In genomic region chr3:158863247-158863646, GRCh38 we compare ENCODE assay signal across 18 cellular contexts.
"Had no signal": no experiment of that assay in that cellular context is flagged by ENCODE, and none has a peak within 500 bp of the region (broad histone marks: within the 10 kb centered on the region; RNA-seq: fewer than 3 reads in every experiment).

No MANE protein-coding gene starts in this region.

- H3K4me1 Mint-ChIP-seq: activated B cell treated with CpG ODN at 0.5 μM for 24 hours; activated CD4-positive, alpha-beta T cell treated with anti-CD3 and anti-CD28 coated beads, Interleukin-2, amount 10 ng/mL, durations not matched to agents 24 days and 14 days; neural crest cell had no signal

- H3K27me3 Mint-ChIP-seq: activated CD4-positive, alpha-beta T cell treated with anti-CD3 and anti-CD28 coated beads, Interleukin-2, amount 10 ng/mL, durations not matched to agents 24 days and 14 days had no signal

- H3K9me3 Mint-ChIP-seq: activated B cell treated with CpG ODN at 0.5 μM for 24 hours; activated CD4-positive, alpha-beta T cell treated with anti-CD3 and anti-CD28 coated beads, Interleukin-2, amount 10 ng/mL, durations not matched to agents 24 days and 14 days; activated naive CD4-positive, alpha-beta T cell treated with anti-CD3 and anti-CD28 coated beads, Interleukin-2, amount 50 U/mL, for 72 hours; neural crest cell had no signal

- DNase-seq: activated B cell treated with CpG ODN at 0.5 μM for 24 hours; activated CD4-positive, alpha-beta T cell treated with anti-CD3 and anti-CD28 coated beads, Interleukin-2, amount 10 ng/mL, durations not matched to agents 24 days and 14 days; activated CD8-positive, alpha-beta memory T cell treated with anti-CD3 and anti-CD28 coated beads, Interleukin-2, amount 50 U/mL, for 4 hours; activated CD8-positive, alpha-beta T cell treated with anti-CD3 and anti-CD28 coated beads, Interleukin-2, amount 10 ng/mL, durations not matched to agents 7 days and 5 days; activated effector memory CD4-positive, alpha-beta T cell treated with anti-CD3 and anti-CD28 coated beads, Interleukin-2, amount 50 U/mL, for 16 hours; activated T-cell treated with anti-CD3 and anti-CD28 coated beads, Interleukin-2, amount 50 U/mL, for 48 hours; gastrocnemius medialis; heart left ventricle; left cardiac atrium; lower lobe of right lung; stimulated activated naive CD8-positive, alpha-beta T cell treated with anti-CD3 and anti-CD28 coated beads, Interleukin-15, Interleukin-2, amounts not matched to agents 100 U/mL and 50 U/mL, for 24 hours; trophoblast cell had no signal

- H3K4me3 Mint-ChIP-seq: activated B cell treated with CpG ODN at 0.5 μM for 24 hours; activated CD4-positive, alpha-beta T cell treated with anti-CD3 and anti-CD28 coated beads, Interleukin-2, amount 10 ng/mL, durations not matched to agents 24 days and 14 days; activated CD8-positive, alpha-beta T cell treated with anti-CD3 and anti-CD28 coated beads, Interleukin-2, amount 10 ng/mL, durations not matched to agents 7 days and 5 days; neural crest cell had no signal

- H3K27ac ChIP-seq: cardiac muscle cell, epithelial cell of prostate, gastrocnemius medialis, heart left ventricle, lower lobe of right lung, suprapubic skin had no signal

- ATAC-seq: activated CD8-positive, alpha-beta T cell treated with anti-CD3 and anti-CD28 coated beads, Interleukin-2, amount 10 ng/mL, durations not matched to agents 7 days and 5 days; activated naive CD4-positive, alpha-beta T cell treated with anti-CD3 and anti-CD28 coated beads, Interleukin-2, amount 50 U/mL, for 72 hours; gastrocnemius medialis; heart left ventricle; left cardiac atrium; lower lobe of right lung; sciatic nerve; stimulated activated naive CD8-positive, alpha-beta T cell treated with anti-CD3 and anti-CD28 coated beads, Interleukin-15, Interleukin-2, amounts not matched to agents 100 U/mL and 50 U/mL, for 24 hours had no signal

- H3K4me3 ChIP-seq: cardiac muscle cell, gastrocnemius medialis, heart left ventricle, lower lobe of right lung, suprapubic skin had no signal

- H3K36me3 ChIP-seq: cardiac muscle cell, gastrocnemius medialis, heart left ventricle, lower lobe of right lung, suprapubic skin had no signal

- H3K9me3 ChIP-seq: gastrocnemius medialis, heart left ventricle, lower lobe of right lung, suprapubic skin had no signal

- H3K27ac Mint-ChIP-seq: activated B cell treated with CpG ODN at 0.5 μM for 24 hours; activated CD4-positive, alpha-beta T cell treated with anti-CD3 and anti-CD28 coated beads, Interleukin-2, amount 10 ng/mL, durations not matched to agents 24 days and 14 days; activated CD8-positive, alpha-beta T cell treated with anti-CD3 and anti-CD28 coated beads, Interleukin-2, amount 10 ng/mL, durations not matched to agents 7 days and 5 days; activated naive CD4-positive, alpha-beta T cell treated with anti-CD3 and anti-CD28 coated beads, Interleukin-2, amount 50 U/mL, for 72 hours had no signal

- H3K27me3 ChIP-seq: gastrocnemius medialis, heart left ventricle, suprapubic skin had no signal
